1 cellular context compared by ENCODE assay signal in the genomic region with DNA sequence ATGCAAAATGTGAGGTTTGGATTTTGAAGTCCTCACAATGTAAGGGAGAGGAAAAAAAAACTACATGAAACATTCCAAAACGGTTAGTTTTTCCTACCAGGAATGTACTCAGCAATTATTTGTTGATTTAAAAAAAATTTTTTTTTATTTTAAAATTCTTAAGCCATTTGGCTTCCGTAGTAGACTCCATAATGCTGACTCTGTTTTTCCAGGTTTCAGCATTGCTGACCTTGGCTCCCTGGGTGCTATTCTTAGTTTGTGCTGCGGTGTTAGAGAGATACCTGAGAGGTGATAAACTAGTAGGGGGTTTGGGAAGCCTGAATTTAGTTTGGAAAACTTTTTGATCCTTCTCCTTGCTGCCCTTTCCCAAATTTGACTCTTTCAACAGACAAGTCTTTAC.
TF ChIP-seq lines count a peak whose summit lies in the region.

No MANE protein-coding gene starts in this region.

TF ChIP-seq in IMR-90, 13 proteins besides CTCF, POLR2A, EP300 and RAD21:
- peak; percentile 85 for TF ChIP-seq MAFK (IDR thresholded peaks at IDR 0.05; ENCODE audit: low read depth, low read length)
- TF ChIP-seq RFX5 (IDR thresholded peaks at IDR 0.05; ENCODE audit: low read depth, low read length): no peak
